ENCODE assay signal across 8 cellular contexts in genomic region chr1:47313915-47314664, GRCh38. TPM values are rescaled to one million over a fixed set of nuclear protein-coding genes. Genes with fewer than 3 reads are reported as not detected.
DNase-seq lines count a peak whose midpoint lies in the region; ATAC-seq and TF ChIP-seq lines count a peak whose summit lies in the region.

TSS of gene STIL (minus strand) at chr1:47314147. CDS start at chr1:47310319, 3,828 bp downstream.

- intact Hi-C loops in mucosa of descending colon (cut with DNase I, micrococcal nuclease): no loop called here

- H3K9me3 Mint-ChIP-seq in IgD-negative memory B cell: no peaks in the 10 kb centered on the region

- no peaks in the 10 kb centered on the region for H3K36me3 ChIP-seq in mucosa of descending colon (ENCODE audit: low read depth)

- H3K4me1 Mint-ChIP-seq in IgD-negative memory B cell: peaks cover 6 to 17% (median 8%) of the 10 kb centered on the region in 3 donors

- peak within 1 kb of the TSS; percentile 92 to 100 (median 96) for H3K4me3 Mint-ChIP-seq in IgD-negative memory B cell

- DNase-seq in DMS 273 treated with DMSO at 0.1 percent for 48 hours (lab: John Stamatoyannopoulos, UW): peak; percentile 98
- peak; percentile 90 for DNase-seq in OCI-M2 (lab: John Stamatoyannopoulos, UW; ENCODE audit: unreplicated experiment)
- peak; percentile 94 for DNase-seq in activated T-cell treated with anti-CD3 and anti-CD28 coated beads for 4 hours
- DNase-seq in epithelial cell of prostate (ENCODE audit: low read depth, low spot score): peak; percentile 99
- DNase-seq in mucosa of descending colon: peak; percentile 98 to 99 (median 99)
- peak; percentile 97 for DNase-seq in stimulated activated CD8-positive, alpha-beta memory T cell treated with anti-CD3 and anti-CD28 coated beads, Interleukin-4, amount 100 ng/mL, for 24 hours (ENCODE audit: low read depth)

- H3K4me3 ChIP-seq in mucosa of descending colon: peak within 1 kb of the TSS; percentile 33

- ATAC-seq in GM21529 (IDR thresholded peaks at IDR 0.05; ENCODE audit: unreplicated experiment) (peak; percentile 96), mucosa of descending colon (peak; percentile 98)

- H3K27me3 Mint-ChIP-seq in IgD-negative memory B cell: no peaks in the 10 kb centered on the region

- no peak for TF ChIP-seq CTCF in mucosa of descending colon (IDR thresholded peaks at IDR 0.05)

- H3K36me3 Mint-ChIP-seq in IgD-negative memory B cell: peaks cover 4% of the 10 kb centered on the region

- no peaks in the 10 kb centered on the region for H3K9me3 ChIP-seq in mucosa of descending colon

- peak within 1 kb of the TSS; percentile 87 for H3K27ac ChIP-seq in epithelial cell of prostate

- H3K27ac Mint-ChIP-seq in IgD-negative memory B cell: peak within 1 kb of the TSS; percentile 86 to 100 (median 90)

- H3K4me1 ChIP-seq in mucosa of descending colon (ENCODE audit: low read depth): peaks cover 16% of the 10 kb centered on the region

RNA-seq across cellular contexts. Expression of gene STIL, which starts in this region (rescaled TPM):
- polyA plus RNA-seq in IgD-negative memory B cell: 1.3 TPM
- total RNA-seq in mucosa of descending colon: 10 to 100 TPM in 1 of 3 donors, 1 to 10 TPM in 2; 4.8 to 13.1 (median 9.6) TPM

Comparison
In these comparisons a context has a peak if more than half of its experiments do, and no peak if none do; other contexts are left out.
1. Peak in every context shown above with its lines: DNase-seq, ATAC-seq, H3K4me3 ChIP-seq and H3K27ac ChIP-seq.